Comparison of ENCODE assay signal across 17 cellular contexts in the genomic region with DNA sequence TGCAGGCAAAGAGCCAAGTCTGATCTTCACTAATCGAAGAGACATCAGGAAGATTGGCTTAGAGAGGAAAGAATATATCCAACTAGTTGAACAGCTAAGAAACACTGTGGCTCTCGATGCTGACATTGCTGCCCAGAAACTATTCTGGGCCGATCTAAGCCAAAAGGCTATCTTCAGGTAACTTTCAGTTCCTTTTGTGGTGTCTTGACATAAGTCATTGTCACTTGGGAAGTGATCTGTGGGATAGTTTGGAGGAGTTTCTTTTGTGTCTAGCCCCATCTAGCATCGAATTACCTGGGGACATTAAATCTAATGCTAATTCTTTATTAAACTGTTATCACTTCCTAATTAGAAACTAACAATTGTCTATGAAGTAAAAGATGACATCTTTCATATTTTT. TPM values are rescaled to one million over a fixed set of nuclear protein-coding genes. Genes with fewer than 3 reads are reported as not detected.
DNase-seq lines count a peak whose midpoint lies in the region; ATAC-seq and TF ChIP-seq lines count a peak whose summit lies in the region.
"Had no signal": no experiment of that assay in that cellular context is flagged by ENCODE, and none has a peak within 500 bp of the region (broad histone marks: within the 10 kb centered on the region; RNA-seq: fewer than 3 reads in every experiment).

No MANE protein-coding gene starts in this region.

- H3K9me3 ChIP-seq in Karpas-422 (ENCODE audit: low read length) (no peaks in the 10 kb centered on the region), heart right ventricle (no peaks in the 10 kb centered on the region)
- H3K9me3 ChIP-seq: gastrocnemius medialis, stomach had no signal

- H3K27ac ChIP-seq in Karpas-422 (ENCODE audit: low read length) = peak overlapping the region; percentile 70
- no peak overlapping the region for H3K27ac ChIP-seq in heart right ventricle
- H3K27ac ChIP-seq: gastrocnemius medialis, stomach had no signal

- H3K27me3 ChIP-seq in Karpas-422 (ENCODE audit: low read length) (no peaks in the 10 kb centered on the region), heart right ventricle (no peaks in the 10 kb centered on the region)
- H3K27me3 ChIP-seq: gastrocnemius medialis, stomach had no signal

- peaks cover 19% of the 10 kb centered on the region for H3K36me3 Mint-ChIP-seq in activated naive CD4-positive, alpha-beta T cell treated with anti-CD3 and anti-CD28 coated beads, Interleukin-2, amount 10 ng/mL, durations not matched to agents 7 days and 5 days

- no peaks in the 10 kb centered on the region for H3K79me2 ChIP-seq in Karpas-422 (ENCODE audit: low read length)

- DNase-seq in Karpas-422 (peak; percentile 67), germinal center (ENCODE audit: low spot score) (no peak), heart right ventricle (no peak), left lobe of liver (ENCODE audit: low spot score) (no peak)
- DNase-seq in activated naive CD4-positive, alpha-beta T cell treated with anti-CD3 and anti-CD28 coated beads, Interleukin-2, amount 10 ng/mL, durations not matched to agents 7 days and 5 days = no peak
- DNase-seq: activated naive CD4-positive, alpha-beta T cell treated with anti-CD3 and anti-CD28 coated beads, Interleukin-2, amount 50 U/mL, for 16 hours; AML-193; endodermal cell; gastrocnemius medialis; immature natural killer cell; mesendoderm; NK-92 treated with Interleukin-12 subunit alpha and Interleukin-12 subunit beta, amount 100 ng/mL, for 24 hours; nucleus accumbens; stomach had no signal

- no peaks in the 10 kb centered on the region for H3K27me3 Mint-ChIP-seq in activated naive CD4-positive, alpha-beta T cell treated with anti-CD3 and anti-CD28 coated beads, Interleukin-2, amount 10 ng/mL, durations not matched to agents 7 days and 5 days

- H3K4me3 ChIP-seq in Karpas-422 (ENCODE audit: low read length) = peak overlapping the region; percentile 16; the same call in 1 of the 2 replicates
- no peak overlapping the region for H3K4me3 ChIP-seq in heart right ventricle
- H3K4me3 ChIP-seq: gastrocnemius medialis, stomach had no signal

- peak overlapping the region; percentile 52 for H3K4me2 ChIP-seq in Karpas-422 (ENCODE audit: low read depth, low read length, poor library complexity, severe bottlenecking)

- H3K4me1 ChIP-seq in Karpas-422 (ENCODE audit: low read length) (peaks cover 31% of the 10 kb centered on the region), heart right ventricle (peaks cover 0 to 8% (median 0%) of the 10 kb centered on the region in 9 donors)
- H3K4me1 ChIP-seq: gastrocnemius medialis had no signal

- CTCF ChIA-PET in activated naive CD4-positive, alpha-beta T cell treated with anti-CD3 and anti-CD28 coated beads, Interleukin-2, amount 10 ng/mL, durations not matched to agents 7 days and 5 days (lab: Charles Lee) = no interaction called here

- ATAC-seq in GM18519 (IDR thresholded peaks at IDR 0.05; ENCODE audit: low FRiP score, unreplicated experiment) = peak; percentile 81
- ATAC-seq in GM21390 (IDR thresholded peaks at IDR 0.05; ENCODE audit: unreplicated experiment) = peak; percentile 88
- ATAC-seq in HG02884 (IDR thresholded peaks at IDR 0.05; ENCODE audit: unreplicated experiment) = peak; percentile 85
- no peak for ATAC-seq in heart right ventricle
- ATAC-seq in left lobe of liver = no peak
- ATAC-seq: gastrocnemius medialis had no signal

- 89 to 91% methylated on average over 4 of the region's 4 CpGs for WGBS in heart right ventricle, 2 donors

- peaks cover 18% of the 10 kb centered on the region for H3K36me3 ChIP-seq in Karpas-422 (ENCODE audit: insufficient read depth, low read length)
- H3K36me3 ChIP-seq in heart right ventricle = peaks cover 0 to 100% (median 51%) of the 10 kb centered on the region in 9 donors

- H2AFZ ChIP-seq in Karpas-422 (ENCODE audit: low read length) = no peak overlapping the region

- no peaks in the 10 kb centered on the region for H3K9me3 Mint-ChIP-seq in activated naive CD4-positive, alpha-beta T cell treated with anti-CD3 and anti-CD28 coated beads, Interleukin-2, amount 10 ng/mL, durations not matched to agents 7 days and 5 days
- H3K9me3 Mint-ChIP-seq: endodermal cell, immature natural killer cell had no signal

- peak overlapping the region; percentile 11; the same call in 1 of the 2 replicates for H3K9ac ChIP-seq in Karpas-422 (ENCODE audit: low read length)

- no peak overlapping the region for H3K4me3 Mint-ChIP-seq in activated naive CD4-positive, alpha-beta T cell treated with anti-CD3 and anti-CD28 coated beads, Interleukin-2, amount 10 ng/mL, durations not matched to agents 7 days and 5 days
- H3K4me3 Mint-ChIP-seq: endodermal cell, immature natural killer cell had no signal

- TF ChIP-seq CTCF in heart right ventricle (IDR thresholded peaks at IDR 0.05) = no peak

- H4K20me1 ChIP-seq in Karpas-422 (ENCODE audit: insufficient read depth, low read depth, low read length) = no peaks in the 10 kb centered on the region

- no peaks in the 10 kb centered on the region for H3K4me1 Mint-ChIP-seq in activated naive CD4-positive, alpha-beta T cell treated with anti-CD3 and anti-CD28 coated beads, Interleukin-2, amount 10 ng/mL, durations not matched to agents 7 days and 5 days
- H3K4me1 Mint-ChIP-seq: endodermal cell, immature natural killer cell had no signal

- intact Hi-C loops in heart right ventricle (cut with DNase I) = loop anchor here in 1 of 10 donors (10.0 kb wide), 2 partner anchors 189 to 311 kb away; no protein-coding TSS in a partner anchor

- no peaks in the 10 kb centered on the region for H3K9me2 ChIP-seq in Karpas-422 (replicated peaks; ENCODE audit: insufficient read depth, low read length)

- H3K27ac Mint-ChIP-seq in activated naive CD4-positive, alpha-beta T cell treated with anti-CD3 and anti-CD28 coated beads, Interleukin-2, amount 10 ng/mL, durations not matched to agents 7 days and 5 days = no peak overlapping the region
- H3K27ac Mint-ChIP-seq: endodermal cell, immature natural killer cell had no signal

RNA-seq across cellular contexts. Expression of a gene that starts 24.0 kb away (rescaled TPM):
- 16.4 and 31.5 TPM in 2 replicates for total RNA-seq in Karpas-422 (2014; rRNA removed; shearing (Covaris generic); ENCODE audit: low replicate concordance)
- total RNA-seq in heart right ventricle (100 to 1,000 TPM; 114 to 153 (median 140) TPM), left lobe of liver (2.0 TPM)
- 10 to 100 TPM; 17.9 to 23.0 TPM for polyA plus RNA-seq in heart right ventricle

Comparison
In these comparisons a context has a peak if more than half of its experiments do, and no peak if none do; other contexts are left out.
1. ATAC-seq: peak in GM18519 (single experiment), GM21390 (single experiment) and HG02884 (single experiment); none in heart right ventricle (0 of 8) and left lobe of liver (single experiment).